ENCODE assay signal across 16 cellular contexts in genomic region chr20:10448270-10449156, GRCh38. TPM values are rescaled to one million over a fixed set of nuclear protein-coding genes. Genes with fewer than 3 reads are reported as not detected.
A peak's percentile ranks its signal among the peaks of the same experiment; 100 is the strongest.
DNase-seq lines count a peak whose midpoint lies in the region; ATAC-seq and TF ChIP-seq lines count a peak whose summit lies in the region.
"Had no signal": no experiment of that assay in that cellular context is flagged by ENCODE, and none has a peak within 500 bp of the region (broad histone marks: within the 10 kb centered on the region; RNA-seq: fewer than 3 reads in every experiment).

No MANE protein-coding gene starts in this region.

- intact Hi-C loops in OCI-LY7 (cut with micrococcal nuclease; ENCODE audit: unreplicated experiment), result no loop called here

- no TSS peak for BruUV-seq in OCI-LY7 (replicated peaks; lab: Mats Ljungman, UMichigan)

- CTCF ChIA-PET in OCI-LY7 (lab: Charles Lee; ENCODE audit: unreplicated experiment), result no interaction called here

- H3K9me2 ChIP-seq in OCI-LY7 (ENCODE audit: insufficient read depth, low read length), result no peaks in the 10 kb centered on the region

- no peak overlapping the region for H3K4me2 ChIP-seq in OCI-LY7 (ENCODE audit: low read length)

- POLR2A ChIA-PET in OCI-LY7 (lab: Charles Lee), result interaction anchor here (1.8 kb wide), 1 partner anchor 13 kb away, joined by 9 read pairs; the partner anchor contains the start of gene SLX4IP

- no peaks in the 10 kb centered on the region for H3K9me3 ChIP-seq in OCI-LY7 (ENCODE audit: low read length)
- H3K9me3 ChIP-seq: SJSA1, tibial artery had no signal

- H3K27ac ChIP-seq in HL-60 (replicated peaks), result peak overlapping the region; percentile 76
- no peak overlapping the region for H3K27ac ChIP-seq in OCI-LY7 (ENCODE audit: low read depth, low read length, poor library complexity, severe bottlenecking)
- H3K27ac ChIP-seq: 22Rv1, SJSA1, tibial artery had no signal

- peaks cover 30% of the 10 kb centered on the region; the same call in 1 of the 2 replicates for H3K79me2 ChIP-seq in OCI-LY7 (ENCODE audit: insufficient read depth, low read depth, low read length)

- H3K27me3 Mint-ChIP-seq in immature natural killer cell (ENCODE audit: low read depth in 3 of 3), result peaks cover 0 to 1% (median 1%) of the 10 kb centered on the region in 3 donors

- H4K20me1 ChIP-seq in OCI-LY7 (ENCODE audit: insufficient read depth, low read length), result no peaks in the 10 kb centered on the region

- peaks cover 21% of the 10 kb centered on the region for H3K4me1 ChIP-seq in OCI-LY7 (ENCODE audit: insufficient read depth, low read length, poor library complexity, severe bottlenecking)

- H2AFZ ChIP-seq in OCI-LY7 (ENCODE audit: low read length), result no peak overlapping the region

- peaks cover 24 to 32% of the 10 kb centered on the region in 2 donors for H3K4me1 Mint-ChIP-seq in immature natural killer cell

- H3K9me3 Mint-ChIP-seq in immature natural killer cell, result no peaks in the 10 kb centered on the region

- peaks cover 5% of the 10 kb centered on the region for H3K36me3 ChIP-seq in OCI-LY7 (ENCODE audit: insufficient read depth, low read length)
- H3K36me3 ChIP-seq: SJSA1, tibial artery had no signal

- peak; percentile 56 for DNase-seq in DMS 273 (lab: John Stamatoyannopoulos, UW; ENCODE audit: unreplicated experiment)
- no peak for DNase-seq in DMS 273 treated with DMSO at 0.1 percent for 48 hours (lab: John Stamatoyannopoulos, UW)
- DNase-seq in HL-60 (ENCODE audit: low read depth in 1 of 2, low spot score in 1 of 2), result no peak
- DNase-seq in immature natural killer cell, result no peak
- no peak for DNase-seq in islet precursor cell
- no peak for DNase-seq in OCI-LY7 (ENCODE audit: low spot score)
- DNase-seq: activated CD4-positive, alpha-beta T cell treated with anti-CD3 and anti-CD28 coated beads for 4 hours; dermis blood vessel endothelial cell; KG1; left cardiac atrium; NCI-H510A treated with DMSO at 0.1 percent for 48 hours; tibial artery had no signal

- H3K4me3 ChIP-seq in HL-60 (replicated peaks; ENCODE audit: insufficient read depth, low read length) (no peak overlapping the region), OCI-LY7 (ENCODE audit: low read depth, low read length, poor library complexity, severe bottlenecking) (no peak overlapping the region)
- H3K4me3 ChIP-seq: SJSA1, tibial artery had no signal

- ATAC-seq in SK-N-SH treated with all-trans-retinoic acid at 6 μM for 48 hours, result peak; percentile 55; the same call in 2 of the 3 replicates
- ATAC-seq in GM19452 (IDR thresholded peaks at IDR 0.05; ENCODE audit: unreplicated experiment), result no peak
- ATAC-seq: left cardiac atrium had no signal

- no peaks in the 10 kb centered on the region for H3K27me3 ChIP-seq in HL-60 (ENCODE audit: insufficient read depth, poor library complexity, severe bottlenecking)
- H3K27me3 ChIP-seq: SJSA1, tibial artery had no signal

- H3K4me3 Mint-ChIP-seq in immature natural killer cell, result peak overlapping the region in 4 of 5 donors; percentile 8 to 69 (median 16)

- TF ChIP-seq CTCF in HL-60 (IDR thresholded peaks at IDR 0.05; ENCODE audit: insufficient read depth, low read length), result no peak
- TF ChIP-seq CTCF in OCI-LY7 (conservative IDR thresholded peaks at IDR 0.05; ENCODE audit: low read length), result no peak

- peaks cover 0 to 3% (median 0%) of the 10 kb centered on the region in 3 donors for H3K36me3 Mint-ChIP-seq in immature natural killer cell

- peak overlapping the region in 4 of 6 donors; percentile 19 to 53 (median 38) for H3K27ac Mint-ChIP-seq in immature natural killer cell

TF ChIP-seq in SK-N-SH treated with all-trans-retinoic acid at 6 μM for 48 hours, 23 proteins besides CTCF, POLR2A, EP300 and RAD21:
- TF ChIP-seq TCF4 (CRISPR knock-in tag; IDR thresholded peaks at IDR 0.05; ENCODE audit: borderline replicate concordance), result no peak
- no peak for TF ChIP-seq TSHZ2 (CRISPR knock-in tag; IDR thresholded peaks at IDR 0.05)
- TF ChIP-seq RARB (CRISPR knock-in tag; IDR thresholded peaks at IDR 0.05), result no peak
- no peak for TF ChIP-seq POU6F1 (CRISPR knock-in tag; IDR thresholded peaks at IDR 0.05; ENCODE audit: borderline replicate concordance, low read depth)
- TF ChIP-seq ZNF8 (CRISPR knock-in tag; IDR thresholded peaks at IDR 0.05), result no peak
- TF ChIP-seq ZNF565 (CRISPR knock-in tag; conservative IDR thresholded peaks at IDR 0.05; ENCODE audit: low read depth), result no peak
- no peak for TF ChIP-seq BACH2 (CRISPR knock-in tag; IDR thresholded peaks at IDR 0.05; ENCODE audit: borderline replicate concordance)
- no peak for TF ChIP-seq SNAI2 (CRISPR knock-in tag; IDR thresholded peaks at IDR 0.05)
- no peak for TF ChIP-seq ISL1 (CRISPR knock-in tag; IDR thresholded peaks at IDR 0.05)
- no peak for TF ChIP-seq ZNF70 (CRISPR knock-in tag; IDR thresholded peaks at IDR 0.05)
- no peak for TF ChIP-seq ARNTL (CRISPR knock-in tag; IDR thresholded peaks at IDR 0.05; ENCODE audit: borderline replicate concordance, low read depth)
- no peak for TF ChIP-seq OSR1 (CRISPR knock-in tag; IDR thresholded peaks at IDR 0.05)
- no peak for TF ChIP-seq CSRNP3 (CRISPR knock-in tag; IDR thresholded peaks at IDR 0.05)
- no peak for TF ChIP-seq GLIS3 (CRISPR knock-in tag; IDR thresholded peaks at IDR 0.05)
- no peak for TF ChIP-seq ZFP30 (CRISPR knock-in tag; IDR thresholded peaks at IDR 0.05)
- no peak for TF ChIP-seq PPARA (CRISPR knock-in tag; IDR thresholded peaks at IDR 0.05; ENCODE audit: borderline replicate concordance)
TF ChIP-seq in SK-N-SH treated with all-trans-retinoic acid at 6 μM for 48 hours: peak in this region for 0.

RNA-seq across cellular contexts. Expression of gene SLX4IP, which starts 13.4 kb away (rescaled TPM):
- 1 to 10 TPM in 1 of 3 donors, under 1 TPM in 2; 0.52 to 1.6 (median 0.75) TPM for polyA plus RNA-seq in immature natural killer cell
- 3.4 and 4.1 TPM in 2 replicates for total RNA-seq in OCI-LY7 (2014; rRNA removed; shearing (Covaris generic))
- 8.7 and 9.2 TPM in 2 replicates for total RNA-seq in OCI-LY7 (2022)

RNA-seq across cellular contexts. Expression of gene MKKS, which starts 14.5 kb away (rescaled TPM):
- polyA plus RNA-seq in immature natural killer cell, result 10 to 100 TPM; 17.3 to 27.5 (median 26.8) TPM
- total RNA-seq in OCI-LY7 (2014; rRNA removed; shearing (Covaris generic)), result 1.0 and 1.4 TPM in 2 replicates
- 5.6 and 5.9 TPM in 2 replicates for total RNA-seq in OCI-LY7 (2022)
